21 cellular contexts compared by ENCODE assay signal in the genomic region with DNA sequence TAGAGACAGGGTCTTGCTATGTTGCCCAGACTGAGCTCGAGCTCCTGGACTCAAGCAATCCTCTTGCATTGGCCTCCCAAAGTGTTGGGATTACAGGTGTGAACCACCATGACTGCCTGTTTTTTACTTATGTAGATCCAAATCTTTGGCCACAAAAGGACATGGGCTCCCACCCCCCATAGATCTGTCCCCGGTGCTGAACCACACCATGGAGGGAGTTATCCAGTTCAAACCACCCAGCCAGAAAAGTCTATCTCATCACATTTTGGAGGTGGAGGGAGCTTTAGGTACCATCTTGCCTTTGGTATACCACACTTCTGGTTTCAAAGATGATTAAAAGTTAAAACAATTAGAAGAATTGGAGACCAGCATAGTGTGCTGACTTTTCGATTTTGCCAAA. TPM values are rescaled to one million over a fixed set of nuclear protein-coding genes. Genes with fewer than 3 reads are reported as not detected.
"Had no signal": no experiment of that assay in that cellular context is flagged by ENCODE, and none has a peak within 500 bp of the region (broad histone marks: within the 10 kb centered on the region; RNA-seq: fewer than 3 reads in every experiment).

No MANE protein-coding gene starts in this region.

- H3K4me1 Mint-ChIP-seq: activated naive CD4-positive, alpha-beta T cell treated with anti-CD3 and anti-CD28 coated beads, Interleukin-2, amount 50 U/mL, for 24 hours had no signal

- DNase-seq: activated CD4-positive, alpha-beta T cell treated with anti-CD3 and anti-CD28 coated beads for 48 hours; activated CD4-positive, alpha-beta T cell treated with anti-CD3 and anti-CD28 coated beads, Interleukin-2, amount 50 U/mL, for 4 hours; activated CD4-positive, CD25-positive, alpha-beta regulatory T cell treated with anti-CD3 and anti-CD28 coated beads, Interleukin-2, amount 50 U/mL, for 72 hours; activated CD8-positive, alpha-beta memory T cell treated with anti-CD3 and anti-CD28 coated beads, Interleukin-2, amount 50 U/mL, for 48 hours; activated CD8-positive, alpha-beta T cell treated with anti-CD3 and anti-CD28 coated beads, Interleukin-2, amount 10 ng/mL, durations not matched to agents 7 days and 5 days; activated T-cell treated with anti-CD3 and anti-CD28 coated beads, Interleukin-2, amount 50 U/mL, for 1 hour; aorta; central memory CD4-positive, alpha-beta T cell; NCI-H1048; NCI-H146; NCI-H187 treated with DMSO at 0.1 percent for 48 hours; NCI-H2081 treated with DMSO at 0.1 percent for 48 hours; NCI-H2171; NCI-H226; NCI-H526; NCI-H774; SIG-M5; T-helper 1 cell had no signal

- FAIRE-seq: bronchial epithelial cell had no signal

- H3K27ac Mint-ChIP-seq: activated CD8-positive, alpha-beta T cell treated with anti-CD3 and anti-CD28 coated beads, Interleukin-2, amount 10 ng/mL, durations not matched to agents 7 days and 5 days; activated naive CD4-positive, alpha-beta T cell treated with anti-CD3 and anti-CD28 coated beads, Interleukin-2, amount 50 U/mL, for 24 hours had no signal

- H3K36me3 Mint-ChIP-seq: activated naive CD4-positive, alpha-beta T cell treated with anti-CD3 and anti-CD28 coated beads, Interleukin-2, amount 50 U/mL, for 24 hours had no signal

- H3K4me3 Mint-ChIP-seq: activated CD8-positive, alpha-beta T cell treated with anti-CD3 and anti-CD28 coated beads, Interleukin-2, amount 10 ng/mL, durations not matched to agents 7 days and 5 days; activated naive CD4-positive, alpha-beta T cell treated with anti-CD3 and anti-CD28 coated beads, Interleukin-2, amount 50 U/mL, for 24 hours had no signal

- ATAC-seq: activated CD8-positive, alpha-beta T cell treated with anti-CD3 and anti-CD28 coated beads, Interleukin-2, amount 10 ng/mL, durations not matched to agents 7 days and 5 days had no signal

RNA-seq across cellular contexts. Expression of a gene that starts 26.2 kb away (rescaled TPM):
- total RNA-seq: activated CD8-positive, alpha-beta T cell treated with anti-CD3 and anti-CD28 coated beads, Interleukin-2, amount 10 ng/mL, durations not matched to agents 7 days and 5 days; OCI-LY7 had no signal
